Comparison of ENCODE assay signal across 7 cellular contexts in the genomic region with DNA sequence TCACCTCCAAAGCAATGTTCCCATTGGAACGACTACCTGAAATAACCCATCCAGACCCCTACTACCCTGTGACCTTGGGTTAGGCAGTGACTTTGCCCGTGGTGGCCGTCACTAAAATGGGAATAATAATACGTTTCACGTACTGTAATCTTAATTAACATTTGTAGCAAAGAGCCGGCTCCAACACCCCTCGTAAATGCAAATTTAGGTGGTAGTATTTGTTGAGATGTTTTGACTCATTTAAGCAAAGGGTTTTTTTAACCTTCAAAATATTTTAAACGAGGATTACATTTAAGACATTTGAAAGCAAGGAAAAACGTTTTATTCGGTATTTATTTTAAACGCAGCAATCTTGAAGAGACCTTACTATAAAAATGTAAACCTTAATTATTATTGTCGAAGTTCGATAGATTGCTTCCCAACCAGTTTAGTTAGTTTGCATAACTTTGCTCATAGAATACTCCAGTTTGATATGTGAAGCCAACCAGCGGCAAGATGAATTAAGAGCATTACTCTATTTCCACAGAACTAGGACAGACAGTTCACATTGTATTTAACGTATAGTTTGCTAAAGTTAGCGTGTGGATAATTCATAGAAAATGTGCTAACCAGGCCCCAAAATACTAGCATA. TPM values are rescaled to one million over a fixed set of nuclear protein-coding genes. Genes with fewer than 3 reads are reported as not detected.
DNase-seq lines count a peak whose midpoint lies in the region; ATAC-seq and TF ChIP-seq lines count a peak whose summit lies in the region.

No MANE protein-coding gene starts in this region.

- TF ChIP-seq POLR2A in NB4 (IDR thresholded peaks at IDR 0.05; ENCODE audit: extremely low read depth, insufficient read length) = no peak

- H3K27me3 ChIP-seq in colonic mucosa (no peaks in the 10 kb centered on the region), muscle layer of duodenum (ENCODE audit: low read depth, low read length) (no peaks in the 10 kb centered on the region)

- H3K4me1 ChIP-seq in colonic mucosa (peaks cover 8% of the 10 kb centered on the region), muscle layer of duodenum (ENCODE audit: control insufficient read depth in 1 of 2, insufficient read depth in 2 of 2, low read length in 2 of 2) (peaks cover 4 to 26% of the 10 kb centered on the region in 2 donors)

- H3K9me3 ChIP-seq in colonic mucosa (no peaks in the 10 kb centered on the region), muscle layer of duodenum (ENCODE audit: control insufficient read depth in 1 of 2, low read length in 2 of 2) (no peaks in the 10 kb centered on the region)

- peak overlapping the region; percentile 91 to 98 for H3K9ac ChIP-seq in colonic mucosa (ENCODE audit: low read depth in 2 of 2, low read length in 2 of 2)

- peak overlapping the region; percentile 99 for H3K27ac ChIP-seq in colonic mucosa
- H3K27ac ChIP-seq in muscle layer of duodenum (ENCODE audit: low read length) = peak overlapping the region; percentile 98

- ATAC-seq in GM18909 (IDR thresholded peaks at IDR 0.05; ENCODE audit: poor library complexity, unreplicated experiment) = peak; percentile 0
- no peak for ATAC-seq in HG03280 (IDR thresholded peaks at IDR 0.05; ENCODE audit: unreplicated experiment)

- no peak for TF ChIP-seq CTCF in NB4 (IDR thresholded peaks at IDR 0.05; ENCODE audit: low read depth, low read length)
- TF ChIP-seq CTCF in colonic mucosa (IDR thresholded peaks at IDR 0.05) = no peak

- intact Hi-C loops in colonic mucosa (cut with DNase I) = loop anchor here (2.0 kb wide), 1 partner anchor 263 kb away; a partner anchor contains a TSS

- DNase-seq in NB4 (ENCODE audit: low read depth) (no peak), colonic mucosa (no peak), NK-92 (lab: John Stamatoyannopoulos, UW; ENCODE audit: unreplicated experiment) (no peak)
- DNase-seq in effector CD4-positive, alpha-beta T cell = no peak

- peak overlapping the region; percentile 83 for H3K4me3 ChIP-seq in NB4 (ENCODE audit: low read depth, low read length)
- H3K4me3 ChIP-seq in colonic mucosa = peak overlapping the region; percentile 78
- H3K4me3 ChIP-seq in muscle layer of duodenum (ENCODE audit: low read depth in 1 of 2, low read length in 2 of 2) = peak overlapping the region; percentile 75 to 100

- H3K36me3 ChIP-seq in colonic mucosa = no peaks in the 10 kb centered on the region
- peaks cover 0 to 3% of the 10 kb centered on the region in 2 donors for H3K36me3 ChIP-seq in muscle layer of duodenum (ENCODE audit: control insufficient read depth in 1 of 2, insufficient read depth in 2 of 2, low read length in 2 of 2)

RNA-seq across cellular contexts. Expression of a gene that starts 1.4 kb away (rescaled TPM):
- 10 to 100 TPM; 26.8 to 29.1 TPM for total RNA-seq in colonic mucosa
